1 cellular context compared by ENCODE assay signal in genomic region chr7:75093352-75093751, GRCh38.
TF ChIP-seq lines count a peak whose summit lies in the region.

No MANE protein-coding gene starts in this region.

TF ChIP-seq in HepG2, 621 proteins besides CTCF, POLR2A, EP300 and RAD21:
- TF ChIP-seq RFXAP (CRISPR knock-in tag; IDR thresholded peaks at IDR 0.05; ENCODE audit: borderline replicate concordance) (0 out of 2 replicates have a peak, but pooled peaks have one; percentile 8), ZNF777 (CRISPR knock-in tag; IDR thresholded peaks at IDR 0.05) (peak; percentile 6)
